ENCODE assay signal across 8 cellular contexts in genomic region chr19:58513213-58513693, GRCh38. TPM values are rescaled to one million over a fixed set of nuclear protein-coding genes. Genes with fewer than 3 reads are reported as not detected.
DNase-seq lines count a peak whose midpoint lies in the region; ATAC-seq, FAIRE-seq and TF ChIP-seq lines count a peak whose summit lies in the region.

No MANE protein-coding gene starts in this region.

- no peak for ATAC-seq in CD4-positive, alpha-beta T cell (ENCODE audit: poor library complexity)
- ATAC-seq in pancreas = peak in 2 of 4 donors; percentile 3 to 13
- no peak for ATAC-seq in GM19467 (IDR thresholded peaks at IDR 0.05; ENCODE audit: unreplicated experiment)
- no peak for ATAC-seq in GM18517 (IDR thresholded peaks at IDR 0.05; ENCODE audit: unreplicated experiment)

- H3K4me1 Mint-ChIP-seq in CD4-positive, alpha-beta T cell (ENCODE audit: low read depth) = peaks cover 29% of the 10 kb centered on the region
- H3K4me1 Mint-ChIP-seq in dendritic cell treated with granulocyte-macrophage colony-stimulating factor and Interleukin-4, amounts not matched to agents 40 ng/mL and 50 ng/mL, for 4 days (ENCODE audit: low read depth) = peaks cover 45% of the 10 kb centered on the region

- no peaks in the 10 kb centered on the region for H3K9me3 ChIP-seq in CD4-positive, alpha-beta T cell (ENCODE audit: control insufficient read depth, low read length)
- no peaks in the 10 kb centered on the region for H3K9me3 ChIP-seq in pancreas

- H3K27ac ChIP-seq in CD4-positive, alpha-beta T cell (ENCODE audit: low read depth, low read length) = peak overlapping the region; percentile 56
- H3K27ac ChIP-seq in pancreas = peak overlapping the region; percentile 24 to 60 (median 50)

- H3K36me3 ChIP-seq in pancreas = peaks cover 0 to 8% (median 0%) of the 10 kb centered on the region in 3 donors

- H3K4me1 ChIP-seq in pancreas = peaks cover 4 to 9% (median 7%) of the 10 kb centered on the region in 3 donors

- no peaks in the 10 kb centered on the region for H3K27me3 Mint-ChIP-seq in CD4-positive, alpha-beta T cell
- no peaks in the 10 kb centered on the region for H3K27me3 Mint-ChIP-seq in dendritic cell treated with granulocyte-macrophage colony-stimulating factor and Interleukin-4, amounts not matched to agents 40 ng/mL and 50 ng/mL, for 4 days

- H3K9me3 Mint-ChIP-seq in CD4-positive, alpha-beta T cell = no peaks in the 10 kb centered on the region
- peaks cover 1% of the 10 kb centered on the region for H3K9me3 Mint-ChIP-seq in dendritic cell treated with granulocyte-macrophage colony-stimulating factor and Interleukin-4, amounts not matched to agents 40 ng/mL and 50 ng/mL, for 4 days

- FAIRE-seq in pancreas (lab: Jason Lieb, UNC) (no peak), HTR-8/SVneo (lab: Jason Lieb, UNC) (no peak)

- POLR2A ChIA-PET in CD4-positive, alpha-beta T cell (lab: Charles Lee) = interaction anchor here (1.0 to 1.6 kb wide), 9 partner anchors 31 to 105 kb away, joined by 4 to 12 read pairs (median 7); partner anchors contain the start of genes CHMP2A, TRIM28, ZNF446 and ZNF584

- no peak for TF ChIP-seq CTCF in CD4-positive, alpha-beta T cell (IDR thresholded peaks at IDR 0.05)
- TF ChIP-seq CTCF in pancreas (IDR thresholded peaks at IDR 0.05) = no peak

- peak overlapping the region; percentile 51 for H3K4me3 Mint-ChIP-seq in CD4-positive, alpha-beta T cell
- peak overlapping the region; percentile 75 for H3K4me3 Mint-ChIP-seq in dendritic cell treated with granulocyte-macrophage colony-stimulating factor and Interleukin-4, amounts not matched to agents 40 ng/mL and 50 ng/mL, for 4 days

- no peaks in the 10 kb centered on the region for H3K27me3 ChIP-seq in CD4-positive, alpha-beta T cell (ENCODE audit: control insufficient read depth, insufficient read depth, low read length)
- no peaks in the 10 kb centered on the region for H3K27me3 ChIP-seq in pancreas

- peaks cover 15% of the 10 kb centered on the region for H3K36me3 Mint-ChIP-seq in CD4-positive, alpha-beta T cell (ENCODE audit: low read depth)
- H3K36me3 Mint-ChIP-seq in dendritic cell treated with granulocyte-macrophage colony-stimulating factor and Interleukin-4, amounts not matched to agents 40 ng/mL and 50 ng/mL, for 4 days (ENCODE audit: low read depth) = peaks cover 51% of the 10 kb centered on the region

- CTCF ChIA-PET in CD4-positive, alpha-beta T cell (lab: Charles Lee) = interaction anchor here (1.0 to 3.5 kb wide), 4 partner anchors 18 to 68 kb away, joined by 3 to 15 read pairs (median 8); no protein-coding TSS in a partner anchor

- intact Hi-C loops in CD4-positive, alpha-beta T cell (cut with DNase I, micrococcal nuclease) = no loop called here
- intact Hi-C loops in dendritic cell treated with granulocyte-macrophage colony-stimulating factor and Interleukin-4, amounts not matched to agents 40 ng/mL and 50 ng/mL, for 4 days (cut with micrococcal nuclease) = no loop called here
- intact Hi-C loops in pancreas (cut with DNase I) = no loop called here

- peak overlapping the region; percentile 78 for H3K27ac Mint-ChIP-seq in CD4-positive, alpha-beta T cell
- H3K27ac Mint-ChIP-seq in dendritic cell treated with granulocyte-macrophage colony-stimulating factor and Interleukin-4, amounts not matched to agents 40 ng/mL and 50 ng/mL, for 4 days = peak overlapping the region; percentile 82

- WGBS in pancreas, 2 donors = 77 to 84% methylated on average over 10 of the region's 10 CpGs

- H3K4me3 ChIP-seq in Jurkat, Clone E6-1 (ENCODE audit: low read length) = peak overlapping the region; percentile 98
- peak overlapping the region in 1 of 4 donors; percentile 53 for H3K4me3 ChIP-seq in pancreas

- no peak for DNase-seq in CD4-positive, alpha-beta T cell
- DNase-seq in Jurkat, Clone E6-1 (ENCODE audit: low read depth, low spot score) = no peak
- DNase-seq in pancreas = peak in 1 of 6 donors; percentile 80
- DNase-seq in NCI-H1694 treated with DMSO at 0.1 percent for 48 hours (lab: John Stamatoyannopoulos, UW) = no peak
- no peak for DNase-seq in HTR-8/SVneo (ENCODE audit: insufficient read length, low spot score)

RNA-seq across cellular contexts. Expression of gene SLC27A5, which starts 1.5 kb away (rescaled TPM):
- 1 to 10 TPM; 3.5 to 4.8 TPM for total RNA-seq in CD4-positive, alpha-beta T cell
- polyA plus RNA-seq in Jurkat, Clone E6-1 (2012; ENCODE audit: insufficient read depth, insufficient read length) = 32.6 TPM
- 1 to 10 TPM; 3.0 to 6.7 (median 5.0) TPM for total RNA-seq in pancreas
- 10 to 100 TPM; 12.8 to 15.6 TPM for polyA plus RNA-seq in pancreas

RNA-seq across cellular contexts. Expression of gene ZBTB45, which starts 6.4 kb away (rescaled TPM):
- 1 to 10 TPM; 5.7 to 6.3 TPM for total RNA-seq in CD4-positive, alpha-beta T cell
- 16.5 TPM for polyA plus RNA-seq in Jurkat, Clone E6-1 (2012; ENCODE audit: insufficient read depth, insufficient read length)
- 1 to 10 TPM; 4.3 to 9.3 (median 6.3) TPM for total RNA-seq in pancreas
- polyA plus RNA-seq in pancreas = 1 to 10 TPM; 5.8 to 7.5 TPM

RNA-seq across cellular contexts. Expression of gene TRIM28, which starts 30.6 kb away (rescaled TPM):
- total RNA-seq in CD4-positive, alpha-beta T cell = 100 to 1,000 TPM; 549 to 553 TPM
- 1,014 TPM for polyA plus RNA-seq in Jurkat, Clone E6-1 (2012; ENCODE audit: insufficient read depth, insufficient read length)
- total RNA-seq in pancreas = 100 to 1,000 TPM; 128 to 212 (median 174) TPM
- 100 to 1,000 TPM; 189 to 208 TPM for polyA plus RNA-seq in pancreas

RNA-seq across cellular contexts. Expression of gene ZNF446, which starts 37.1 kb away (rescaled TPM):
- total RNA-seq in CD4-positive, alpha-beta T cell = 10 to 100 TPM; 13.6 to 14.6 TPM
- 10.8 TPM for polyA plus RNA-seq in Jurkat, Clone E6-1 (2012; ENCODE audit: insufficient read depth, insufficient read length)
- 1 to 10 TPM; 4.4 to 6.6 (median 5.1) TPM for total RNA-seq in pancreas
- 10 to 100 TPM; 19.9 to 23.6 TPM for polyA plus RNA-seq in pancreas

RNA-seq across cellular contexts. Expression of gene CHMP2A, which starts 41.7 kb away (rescaled TPM):
- total RNA-seq in CD4-positive, alpha-beta T cell = 10 to 100 TPM; 60.5 to 62.4 TPM
- 188 TPM for polyA plus RNA-seq in Jurkat, Clone E6-1 (2012; ENCODE audit: insufficient read depth, insufficient read length)
- 10 to 100 TPM; 45.8 to 68.0 (median 58.4) TPM for total RNA-seq in pancreas
- polyA plus RNA-seq in pancreas = 100 to 1,000 TPM; 108 to 118 TPM
